9 cellular contexts compared by ENCODE assay signal in the genomic region with DNA sequence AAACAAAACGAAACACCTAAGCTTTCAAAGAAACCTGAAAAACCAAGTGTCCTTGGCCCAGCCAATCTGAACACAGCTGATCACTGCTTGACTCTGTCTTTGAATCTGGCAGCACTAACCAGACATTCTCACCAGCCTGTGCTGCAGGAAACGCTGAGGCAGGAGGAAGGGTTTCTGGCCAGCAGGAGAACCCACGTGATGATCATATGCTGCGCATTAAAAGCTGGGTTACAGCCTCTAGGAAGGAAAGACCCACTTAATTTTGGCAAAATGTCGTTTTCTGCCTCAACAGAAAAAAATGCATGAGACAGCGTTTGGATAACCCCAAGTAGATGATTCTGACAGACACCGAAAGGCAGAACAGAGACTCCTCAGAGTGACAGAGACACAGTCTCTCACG. TPM values are rescaled to one million over a fixed set of nuclear protein-coding genes. Genes with fewer than 3 reads are reported as not detected.
DNase-seq lines count a peak whose midpoint lies in the region; ATAC-seq and TF ChIP-seq lines count a peak whose summit lies in the region.
"Had no signal": no experiment of that assay in that cellular context is flagged by ENCODE, and none has a peak within 500 bp of the region (broad histone marks: within the 10 kb centered on the region; RNA-seq: fewer than 3 reads in every experiment).

No MANE protein-coding gene starts in this region.

- peaks cover 58% of the 10 kb centered on the region for H3K4me1 Mint-ChIP-seq in activated CD4-positive, alpha-beta memory T cell treated with anti-CD3 and anti-CD28 coated beads, Interleukin-2, amount 10 ng/mL, durations not matched to agents 7 days and 5 days

- no peak overlapping the region for H3K9ac ChIP-seq in BLaER1

- H4K20me1 ChIP-seq in BLaER1: 0 out of 2 replicates have a peak, but pooled peaks cover 6% of the 10 kb centered on the region

- DNase-seq in activated CD4-positive, alpha-beta memory T cell treated with anti-CD3 and anti-CD28 coated beads, Interleukin-2, amount 10 ng/mL, durations not matched to agents 7 days and 5 days: peak; percentile 47
- DNase-seq in Right ventricle myocardium superior (peak; percentile 63), sigmoid colon (peak; percentile 84), NCI-H526 (lab: John Stamatoyannopoulos, UW) (no peak), OCI-M2 (lab: John Stamatoyannopoulos, UW; ENCODE audit: unreplicated experiment) (no peak), RWPE1 (ENCODE audit: low spot score) (no peak)

- H3K36me3 ChIP-seq in BLaER1 (peaks cover 58% of the 10 kb centered on the region), sigmoid colon (peaks cover 0 to 58% (median 4%) of the 10 kb centered on the region in 4 donors)

- H3K27me3 ChIP-seq in BLaER1: no peaks in the 10 kb centered on the region
- no peaks in the 10 kb centered on the region for H3K27me3 ChIP-seq in sigmoid colon

- 38 to 79% methylated on average over 8 of the region's 8 CpGs for WGBS in sigmoid colon, 2 donors

- H3K9me3 ChIP-seq in BLaER1 (no peaks in the 10 kb centered on the region), sigmoid colon (no peaks in the 10 kb centered on the region)

- POLR2A ChIA-PET in activated CD4-positive, alpha-beta memory T cell treated with anti-CD3 and anti-CD28 coated beads, Interleukin-2, amount 10 ng/mL, durations not matched to agents 7 days and 5 days (lab: Charles Lee): interaction anchor here (1.0 to 1.2 kb wide), 2 partner anchors 10 to 39 kb away, joined by 3 to 5 read pairs; partner anchors contain the start of gene APPL2
- POLR2A ChIA-PET in RWPE1 (lab: Yijun Ruan, JAX; ENCODE audit: low non-redundant PET): no interaction called here

- H3K4me3 Mint-ChIP-seq in activated CD4-positive, alpha-beta memory T cell treated with anti-CD3 and anti-CD28 coated beads, Interleukin-2, amount 10 ng/mL, durations not matched to agents 7 days and 5 days: no peak overlapping the region

- intact Hi-C loops in Right ventricle myocardium superior (cut with DNase I) (no loop called here), sigmoid colon (cut with DNase I) (no loop called here)

- no peaks in the 10 kb centered on the region for H3K27me3 Mint-ChIP-seq in activated CD4-positive, alpha-beta memory T cell treated with anti-CD3 and anti-CD28 coated beads, Interleukin-2, amount 10 ng/mL, durations not matched to agents 7 days and 5 days
- H3K27me3 Mint-ChIP-seq: brain had no signal

- TF ChIP-seq POLR2A in sigmoid colon (IDR thresholded peaks at IDR 0.05): no peak

- TF ChIP-seq EP300 in sigmoid colon (IDR thresholded peaks at IDR 0.05): no peak

- H3K27ac ChIP-seq in BLaER1 (no peak overlapping the region), sigmoid colon (peak overlapping the region; percentile 25 to 54 (median 42)), RWPE1 (no peak overlapping the region)

- peaks cover 60% of the 10 kb centered on the region for H3K36me3 Mint-ChIP-seq in activated CD4-positive, alpha-beta memory T cell treated with anti-CD3 and anti-CD28 coated beads, Interleukin-2, amount 10 ng/mL, durations not matched to agents 7 days and 5 days (ENCODE audit: low read depth)

- CTCF ChIA-PET in activated CD4-positive, alpha-beta memory T cell treated with anti-CD3 and anti-CD28 coated beads, Interleukin-2, amount 10 ng/mL, durations not matched to agents 7 days and 5 days (lab: Charles Lee): interaction anchor here (3.4 kb wide), 1 partner anchor 9 kb away, joined by 19 read pairs; the partner anchor contains the start of gene APPL2
- CTCF ChIA-PET in RWPE1 (lab: Yijun Ruan, JAX): no interaction called here

- H3K27ac Mint-ChIP-seq in activated CD4-positive, alpha-beta memory T cell treated with anti-CD3 and anti-CD28 coated beads, Interleukin-2, amount 10 ng/mL, durations not matched to agents 7 days and 5 days: peak overlapping the region; percentile 31

- no peaks in the 10 kb centered on the region for H3K9me3 Mint-ChIP-seq in activated CD4-positive, alpha-beta memory T cell treated with anti-CD3 and anti-CD28 coated beads, Interleukin-2, amount 10 ng/mL, durations not matched to agents 7 days and 5 days
- H3K9me3 Mint-ChIP-seq: brain had no signal

- H3K4me1 ChIP-seq in BLaER1: peaks cover 34% of the 10 kb centered on the region
- H3K4me1 ChIP-seq in sigmoid colon: peaks cover 0 to 21% (median 9%) of the 10 kb centered on the region in 4 donors

- peak overlapping the region; percentile 25 for H3K4me2 ChIP-seq in BLaER1

- TF ChIP-seq CTCF in sigmoid colon (IDR thresholded peaks at IDR 0.05): no peak
- TF ChIP-seq CTCF in RWPE1 (conservative IDR thresholded peaks at IDR 0.05; ENCODE audit: low read depth): no peak

- H3K4me3 ChIP-seq in BLaER1: no peak overlapping the region
- H3K4me3 ChIP-seq in sigmoid colon: no peak overlapping the region

- ATAC-seq in HG02610 (IDR thresholded peaks at IDR 0.05; ENCODE audit: unreplicated experiment) (peak; percentile 74), Right ventricle myocardium superior (ENCODE audit: poor library complexity) (peak; percentile 86)

RNA-seq across cellular contexts. Expression of gene APPL2, which starts 9.8 kb away (rescaled TPM):
- 10 to 100 TPM; 32.2 to 34.2 TPM for total RNA-seq in activated CD4-positive, alpha-beta memory T cell treated with anti-CD3 and anti-CD28 coated beads, Interleukin-2, amount 10 ng/mL, durations not matched to agents 7 days and 5 days
- total RNA-seq in Right ventricle myocardium superior (21.6 TPM), sigmoid colon (10 to 100 TPM; 15.3 to 97.5 (median 22.0) TPM)
- polyA plus RNA-seq in sigmoid colon: 100 to 1,000 TPM in 1 of 3 donors, 10 to 100 TPM in 2; 46.5 to 116 (median 81.1) TPM

Comparison
In these comparisons a context has a peak if more than half of its experiments do, and no peak if none do; other contexts are left out.
1. H3K27ac ChIP-seq: peak in sigmoid colon (4 of 4); none in BLaER1 (single experiment) and RWPE1 (single experiment).
2. DNase-seq: peak in activated CD4-positive, alpha-beta memory T cell treated with anti-CD3 and anti-CD28 coated beads, Interleukin-2, amount 10 ng/mL, durations not matched to agents 7 days and 5 days (single experiment), Right ventricle myocardium superior (single experiment) and sigmoid colon (single experiment); none in NCI-H526 (0 of 2), OCI-M2 (single experiment) and RWPE1 (single experiment).